24 cellular contexts compared by ENCODE assay signal in genomic region chr6:44969446-44970175, GRCh38.
DNase-seq lines count a peak whose midpoint lies in the region; ATAC-seq, FAIRE-seq and TF ChIP-seq lines count a peak whose summit lies in the region.
"Had no signal": no experiment of that assay in that cellular context is flagged by ENCODE, and none has a peak within 500 bp of the region (broad histone marks: within the 10 kb centered on the region; RNA-seq: fewer than 3 reads in every experiment).

No MANE protein-coding gene starts in this region.

- no peak overlapping the region for H3K9ac ChIP-seq in GM23248
- H3K9ac ChIP-seq in SK-N-MC (ENCODE audit: insufficient read length): peak overlapping the region; percentile 56

- no peaks in the 10 kb centered on the region for H3K79me2 ChIP-seq in GM23248 (ENCODE audit: insufficient read depth)

- TF ChIP-seq CTCF in brain microvascular endothelial cell (IDR thresholded peaks at IDR 0.05; ENCODE audit: low read depth, low read length, missing control alignments): no peak

- WGBS in GM23248 (ENCODE audit: low coverage in 1 of 2, low lambda C conversion rate in 2 of 2, missing lambda C conversion rate in 2 of 2), 2 experiments: 81 to 87% methylated on average over 4 of the region's 4 CpGs

- H3K27ac ChIP-seq in GM23248: no peak overlapping the region
- peak overlapping the region; percentile 70 for H3K27ac ChIP-seq in SK-N-MC
- no peak overlapping the region for H3K27ac ChIP-seq in brain microvascular endothelial cell
- H3K27ac ChIP-seq: esophagus squamous epithelium, left lung, ovary, SJSA1, stomach, transverse colon had no signal

- H3K4me3 ChIP-seq in GM23248 (no peak overlapping the region), SK-N-MC (peak overlapping the region; percentile 58), brain microvascular endothelial cell (ENCODE audit: low read depth, low read length) (no peak overlapping the region)
- H3K4me3 ChIP-seq: esophagus squamous epithelium, GM12878, left lung, ovary, SJSA1, stomach, transverse colon had no signal

- in situ Hi-C loops in GM23248 (cut with MboI): no loop called here
- in situ Hi-C loops in brain microvascular endothelial cell (cut with HindIII; ENCODE audit: low pct_ligation_motif_present, low sequenced_read_pairs): no loop called here

- H3K27me3 ChIP-seq in GM23248 (replicated peaks; ENCODE audit: insufficient read depth) (no peaks in the 10 kb centered on the region), brain microvascular endothelial cell (replicated peaks) (no peaks in the 10 kb centered on the region)
- H3K27me3 ChIP-seq: esophagus squamous epithelium, left lung, ovary, SJSA1, stomach, transverse colon had no signal

- H3K4me1 ChIP-seq in GM23248 (ENCODE audit: insufficient read depth): peaks cover 10% of the 10 kb centered on the region
- H3K4me1 ChIP-seq: esophagus squamous epithelium, left lung, stomach, transverse colon had no signal

- H3K9me3 ChIP-seq in GM23248 (ENCODE audit: low read depth) (no peaks in the 10 kb centered on the region), SK-N-MC (ENCODE audit: low read depth, low read length) (no peaks in the 10 kb centered on the region)
- H3K9me3 ChIP-seq: ovary had no signal

- H3K4me2 ChIP-seq in GM23248 (ENCODE audit: unreplicated experiment): no peak overlapping the region

- H3K9me2 ChIP-seq in GM23248 (ENCODE audit: insufficient read depth): no peaks in the 10 kb centered on the region

- H3F3A ChIP-seq in GM23248 (ENCODE audit: insufficient read depth): peaks cover 7% of the 10 kb centered on the region

- H2AFZ ChIP-seq in GM23248: no peak overlapping the region

- peak; percentile 56 for FAIRE-seq in frontal cortex (lab: Jason Lieb, UNC)
- FAIRE-seq: GM12878 had no signal

- DNase-seq in GM23248 (peak; percentile 40), SK-N-MC (ENCODE audit: low read depth, low spot score) (no peak), brain microvascular endothelial cell (peak; percentile 31), frontal cortex (ENCODE audit: low spot score in 2 of 2) (no peak), glomerular visceral epithelial cell (ENCODE audit: extremely low spot score) (no peak), NCI-H524 treated with DMSO at 0.1 percent for 48 hours (lab: John Stamatoyannopoulos, UW) (no peak)
- DNase-seq: activated CD4-positive, alpha-beta memory T cell treated with anti-CD3 and anti-CD28 coated beads for 36 hours; activated CD4-positive, CD25-positive, alpha-beta regulatory T cell; activated naive CD4-positive, alpha-beta T cell; effector memory CD4-positive, alpha-beta T cell; esophagus squamous epithelium; left lung; NCI-H1105 treated with DMSO at 0.1 percent for 48 hours; NCI-H2081; ovary; right cardiac atrium; stomach; transverse colon had no signal

- ATAC-seq in GM21528 (IDR thresholded peaks at IDR 0.05; ENCODE audit: low FRiP score, unreplicated experiment) (no peak), GM21381 (IDR thresholded peaks at IDR 0.05; ENCODE audit: unreplicated experiment) (no peak)
- ATAC-seq: GM12878; left lung; natural killer cell treated with Interleukin-12 subunit alpha and Interleukin-12 subunit beta and Interleukin-15 and Interleukin-18, amount 100 ng/mL, for 72 hours; Panc1; right cardiac atrium had no signal

- H4K20me1 ChIP-seq in GM23248 (ENCODE audit: insufficient read depth): no peaks in the 10 kb centered on the region

- H3K36me3 ChIP-seq in GM23248 (ENCODE audit: low read depth) (no peaks in the 10 kb centered on the region), SK-N-MC (ENCODE audit: insufficient read depth, low read length) (no peaks in the 10 kb centered on the region), brain microvascular endothelial cell (replicated peaks) (no peaks in the 10 kb centered on the region)
- H3K36me3 ChIP-seq: esophagus squamous epithelium, left lung, ovary, SJSA1, stomach, transverse colon had no signal

Comparison
In these comparisons a context has a peak if more than half of its experiments do, and no peak if none do; other contexts are left out.
1. DNase-seq: peak in GM23248 (single experiment) and brain microvascular endothelial cell (single experiment); none in SK-N-MC (single experiment), frontal cortex (0 of 2), glomerular visceral epithelial cell (single experiment) and NCI-H524 treated with DMSO at 0.1 percent for 48 hours (single experiment).